Comparison of ENCODE assay signal across 25 cellular contexts in the genomic region with DNA sequence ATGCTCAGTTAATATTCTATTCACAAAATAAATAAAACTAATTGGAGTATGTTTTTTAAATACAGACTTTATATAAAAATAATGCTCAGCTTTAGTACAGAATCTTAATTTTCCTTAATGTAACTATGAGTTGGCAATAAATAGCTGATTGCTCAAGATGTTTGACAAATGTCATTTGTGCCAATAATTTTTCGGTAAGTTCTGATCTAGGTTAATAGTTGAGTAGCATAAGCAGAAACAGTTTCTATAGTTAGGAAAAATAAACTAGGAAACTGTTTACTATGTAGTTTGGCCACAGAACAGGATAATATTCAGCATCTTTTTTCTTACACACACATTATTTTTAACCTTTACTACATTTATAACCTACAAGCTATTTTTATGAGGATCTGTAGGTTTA. TPM values are rescaled to one million over a fixed set of nuclear protein-coding genes. Genes with fewer than 3 reads are reported as not detected.
DNase-seq lines count a peak whose midpoint lies in the region; FAIRE-seq and TF ChIP-seq lines count a peak whose summit lies in the region.
"Had no signal": no experiment of that assay in that cellular context is flagged by ENCODE, and none has a peak within 500 bp of the region (broad histone marks: within the 10 kb centered on the region; RNA-seq: fewer than 3 reads in every experiment).

No MANE protein-coding gene starts in this region.

- 100% methylated on average over 1 of the region's 1 CpG for WGBS in mesenchymal stem cell

- H3K4me1 ChIP-seq in mesenchymal stem cell (ENCODE audit: control insufficient read depth, insufficient read depth, low read depth, low read length) = no peaks in the 10 kb centered on the region

- no peak for TF ChIP-seq CTCF in WERI-Rb-1 (IDR thresholded peaks at IDR 0.05; ENCODE audit: low read depth, low read length)

- H3K14ac ChIP-seq in mesenchymal stem cell (ENCODE audit: low read length in 2 of 2) = no peak overlapping the region

- no peak overlapping the region for H4K91ac ChIP-seq in mesenchymal stem cell (ENCODE audit: low read length)

- no peak overlapping the region for H2AK5ac ChIP-seq in mesenchymal stem cell (ENCODE audit: low read length, severe bottlenecking)

- H2BK15ac ChIP-seq in mesenchymal stem cell (ENCODE audit: low read depth, poor library complexity, severe bottlenecking) = no peak overlapping the region

- H3K27ac Mint-ChIP-seq in activated CD4-positive, alpha-beta T cell treated with anti-CD3 and anti-CD28 coated beads, Interleukin-2, amount 10 ng/mL, durations not matched to agents 7 days and 5 days = no peak overlapping the region
- H3K27ac Mint-ChIP-seq: CD14-positive monocyte; CD4-positive, alpha-beta T cell; CD8-positive, alpha-beta memory T cell; HFFc6 had no signal

- H3K4ac ChIP-seq in mesenchymal stem cell (ENCODE audit: low read depth in 1 of 2, low read length in 2 of 2) = no peak overlapping the region

- H3K18ac ChIP-seq in mesenchymal stem cell (ENCODE audit: low read depth in 1 of 2, low read length in 2 of 2) = no peak overlapping the region

- H2BK120ac ChIP-seq in mesenchymal stem cell (ENCODE audit: low read depth, low read length) = no peak overlapping the region

- H3K9ac ChIP-seq in mesenchymal stem cell (ENCODE audit: low read length) = peak overlapping the region; percentile 44
- H3K9ac ChIP-seq: BLaER1 treated with 17β-estradiol and CSF1 and Interleukin-3, amounts not matched to agents 10 nM and 100 nM had no signal

- no peak overlapping the region for H2BK5ac ChIP-seq in mesenchymal stem cell (ENCODE audit: low read depth, low read length, poor library complexity, severe bottlenecking)

- no peaks in the 10 kb centered on the region for H3K9me3 Mint-ChIP-seq in activated CD4-positive, alpha-beta T cell treated with anti-CD3 and anti-CD28 coated beads, Interleukin-2, amount 10 ng/mL, durations not matched to agents 7 days and 5 days
- H3K9me3 Mint-ChIP-seq: CD14-positive monocyte; CD4-positive, alpha-beta T cell; HFFc6 had no signal

- no peaks in the 10 kb centered on the region for H3K9me3 ChIP-seq in WERI-Rb-1 (ENCODE audit: severe bottlenecking)
- no peaks in the 10 kb centered on the region for H3K9me3 ChIP-seq in mesenchymal stem cell (ENCODE audit: control insufficient read depth, low read length)
- H3K9me3 ChIP-seq: A549, BE2C, HAP-1 had no signal

- no peaks in the 10 kb centered on the region for H3K27me3 ChIP-seq in WERI-Rb-1 (ENCODE audit: insufficient read depth, low read depth, severe bottlenecking)
- no peaks in the 10 kb centered on the region for H3K27me3 ChIP-seq in mesenchymal stem cell (ENCODE audit: control insufficient read depth in 1 of 2, insufficient read depth in 1 of 2, low read length in 2 of 2)
- H3K27me3 ChIP-seq: BE2C; BLaER1 treated with 17β-estradiol and CSF1 and Interleukin-3, amounts not matched to agents 10 nM and 100 nM had no signal

- peaks cover 2% of the 10 kb centered on the region for H3K36me3 Mint-ChIP-seq in activated CD4-positive, alpha-beta T cell treated with anti-CD3 and anti-CD28 coated beads, Interleukin-2, amount 10 ng/mL, durations not matched to agents 7 days and 5 days (ENCODE audit: low read depth)
- H3K36me3 Mint-ChIP-seq: CD8-positive, alpha-beta memory T cell had no signal

- peaks cover 4% of the 10 kb centered on the region for H3K79me1 ChIP-seq in mesenchymal stem cell (replicated peaks; ENCODE audit: low read length, poor library complexity, severe bottlenecking)

- H3K27ac ChIP-seq in WERI-Rb-1 (peak overlapping the region; percentile 24; the same call in 1 of the 2 replicates), mesenchymal stem cell (ENCODE audit: low read length, poor library complexity, severe bottlenecking) (no peak overlapping the region)
- H3K27ac ChIP-seq: A549; BLaER1 treated with 17β-estradiol and CSF1 and Interleukin-3, amounts not matched to agents 10 nM and 100 nM had no signal

- H3K36me3 ChIP-seq in WERI-Rb-1 = peaks cover 34% of the 10 kb centered on the region
- peaks cover 0 to 73% of the 10 kb centered on the region in 2 experiments for H3K36me3 ChIP-seq in mesenchymal stem cell (ENCODE audit: control insufficient read depth in 1 of 2, insufficient read depth in 2 of 2, low read depth in 1 of 2, low read length in 2 of 2)

- no peak overlapping the region for H3K4me2 ChIP-seq in mesenchymal stem cell (ENCODE audit: low read length, poor library complexity, severe bottlenecking)
- H3K4me2 ChIP-seq: A549; BLaER1 treated with 17β-estradiol and CSF1 and Interleukin-3, amounts not matched to agents 10 nM and 100 nM had no signal

- DNase-seq in WERI-Rb-1 (no peak), mesenchymal stem cell (no peak), MV-4-11 (lab: John Stamatoyannopoulos, UW) (no peak)
- no peak for DNase-seq in activated CD4-positive, alpha-beta T cell treated with anti-CD3 and anti-CD28 coated beads, Interleukin-2, amount 10 ng/mL, durations not matched to agents 7 days and 5 days
- DNase-seq in activated CD4-positive, alpha-beta T cell treated with anti-CD3 and anti-CD28 coated beads, Interleukin-2, amount 50 U/mL, for 1 hour = no peak
- DNase-seq: 8988T; ACHN; AML-193; BE2C; CD4-positive, alpha-beta T cell; CD8-positive, alpha-beta memory T cell; DMS 273 treated with DMSO at 0.1 percent for 48 hours; DMS79; EL; GDM1; GOT3; HFFc6 had no signal

- CTCF ChIA-PET in activated CD4-positive, alpha-beta T cell treated with anti-CD3 and anti-CD28 coated beads, Interleukin-2, amount 10 ng/mL, durations not matched to agents 7 days and 5 days (lab: Charles Lee) = interaction anchor here (0.6 to 1.0 kb wide), 2 partner anchors 40 to 584 kb away, joined by 3 read pairs; partner anchors contain the start of gene KCTD3

- POLR2A ChIA-PET in activated CD4-positive, alpha-beta T cell treated with anti-CD3 and anti-CD28 coated beads, Interleukin-2, amount 10 ng/mL, durations not matched to agents 7 days and 5 days (lab: Charles Lee) = no interaction called here

- FAIRE-seq in colon (lab: Jason Lieb, UNC) = peak; percentile 38
- FAIRE-seq: A549, GM12891, GM18507, H54 had no signal

- H3K4me1 Mint-ChIP-seq in activated CD4-positive, alpha-beta T cell treated with anti-CD3 and anti-CD28 coated beads, Interleukin-2, amount 10 ng/mL, durations not matched to agents 7 days and 5 days = no peaks in the 10 kb centered on the region
- H3K4me1 Mint-ChIP-seq: CD14-positive monocyte; CD8-positive, alpha-beta memory T cell had no signal

- no peak overlapping the region for H2AFZ ChIP-seq in mesenchymal stem cell (ENCODE audit: low read depth, low read length)

- H3K4me3 ChIP-seq in WERI-Rb-1 (ENCODE audit: low read depth, low read length) (no peak overlapping the region), mesenchymal stem cell (ENCODE audit: insufficient read depth in 1 of 2, low read depth in 1 of 2, low read length in 2 of 2) (no peak overlapping the region)
- H3K4me3 ChIP-seq: A549; BLaER1 treated with 17β-estradiol and CSF1 and Interleukin-3, amounts not matched to agents 10 nM and 100 nM; HAP-1 had no signal

- no peak overlapping the region for H3K4me3 Mint-ChIP-seq in activated CD4-positive, alpha-beta T cell treated with anti-CD3 and anti-CD28 coated beads, Interleukin-2, amount 10 ng/mL, durations not matched to agents 7 days and 5 days
- H3K4me3 Mint-ChIP-seq: CD14-positive monocyte; CD4-positive, alpha-beta T cell; CD8-positive, alpha-beta memory T cell; HFFc6 had no signal

- no peaks in the 10 kb centered on the region for H3K27me3 Mint-ChIP-seq in activated CD4-positive, alpha-beta T cell treated with anti-CD3 and anti-CD28 coated beads, Interleukin-2, amount 10 ng/mL, durations not matched to agents 7 days and 5 days
- H3K27me3 Mint-ChIP-seq: CD4-positive, alpha-beta T cell; CD8-positive, alpha-beta memory T cell had no signal

- H4K8ac ChIP-seq in mesenchymal stem cell (ENCODE audit: low read length) = no peak overlapping the region

- H3K23ac ChIP-seq in mesenchymal stem cell (ENCODE audit: low read length in 2 of 2) = no peak overlapping the region

- no peak overlapping the region for H2BK12ac ChIP-seq in mesenchymal stem cell (ENCODE audit: low read length in 2 of 2)

RNA-seq across cellular contexts. Expression of gene KCTD3, which starts 40.3 kb away (rescaled TPM):
- polyA plus RNA-seq in mesenchymal stem cell (2013, experiment 1 of 2) = 14.0 TPM
- polyA plus RNA-seq in mesenchymal stem cell (2013, experiment 2 of 2) = 15.5 TPM
- total RNA-seq in activated CD4-positive, alpha-beta T cell treated with anti-CD3 and anti-CD28 coated beads, Interleukin-2, amount 10 ng/mL, durations not matched to agents 7 days and 5 days = 1 to 10 TPM; 6.7 to 7.4 TPM
